Comparison of ENCODE assay signal across 23 cellular contexts in the genomic region with DNA sequence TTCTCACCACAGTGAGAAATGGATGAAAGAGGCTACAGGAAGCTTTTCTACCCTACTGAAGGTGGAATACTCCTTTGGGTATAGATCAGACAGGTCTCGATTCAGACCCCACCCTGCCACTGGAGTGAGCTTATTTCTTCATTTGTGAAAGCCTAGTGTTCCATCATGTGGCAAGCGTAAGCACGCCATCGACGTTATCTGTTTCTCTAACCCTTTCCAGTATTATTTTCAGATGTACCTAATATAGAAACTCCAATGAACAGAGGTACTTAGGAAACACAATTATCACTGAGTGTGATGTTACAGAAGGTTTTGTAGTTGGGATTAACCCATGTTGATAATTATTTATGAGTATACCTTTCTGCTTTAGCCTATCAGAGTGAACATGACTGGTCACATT. TPM values are rescaled to one million over a fixed set of nuclear protein-coding genes. Genes with fewer than 3 reads are reported as not detected.
DNase-seq lines count a peak whose midpoint lies in the region; ATAC-seq lines count a peak whose summit lies in the region.
"Had no signal": no experiment of that assay in that cellular context is flagged by ENCODE, and none has a peak within 500 bp of the region (broad histone marks: within the 10 kb centered on the region; RNA-seq: fewer than 3 reads in every experiment).

No MANE protein-coding gene starts in this region.

- ATAC-seq in stimulated activated naive CD8-positive, alpha-beta T cell treated with anti-CD3 and anti-CD28 coated beads, Interleukin-15, amount 100 ng/mL, for 72 hours, result no peak
- ATAC-seq in central memory CD8-positive, alpha-beta T cell (replicated peaks; ENCODE audit: extremely low read depth, poor library complexity, severe bottlenecking), result no peak
- ATAC-seq in left colon (peak; percentile 9), HG03039 (IDR thresholded peaks at IDR 0.05; ENCODE audit: unreplicated experiment) (no peak)
- ATAC-seq: GM12878, HCT116 had no signal

- no peak overlapping the region for H3K4me3 Mint-ChIP-seq in stimulated activated naive CD8-positive, alpha-beta T cell treated with anti-CD3 and anti-CD28 coated beads, Interleukin-15, Interleukin-2, amounts not matched to agents 100 ng/mL and 50 ng/mL, for 24 hours
- H3K4me3 Mint-ChIP-seq in stimulated activated naive CD8-positive, alpha-beta T cell treated with anti-CD3 and anti-CD28 coated beads, Interleukin-15, amount 100 ng/mL, for 72 hours, result peak overlapping the region in 1 of 2 donors; percentile 5
- H3K4me3 Mint-ChIP-seq in central memory CD8-positive, alpha-beta T cell, result no peak overlapping the region
- H3K4me3 Mint-ChIP-seq: B cell; CD4-positive, CD25-positive, alpha-beta regulatory T cell had no signal

- H3K9me3 Mint-ChIP-seq in stimulated activated naive CD8-positive, alpha-beta T cell treated with anti-CD3 and anti-CD28 coated beads, Interleukin-15, Interleukin-2, amounts not matched to agents 100 ng/mL and 50 ng/mL, for 24 hours, result no peaks in the 10 kb centered on the region
- no peaks in the 10 kb centered on the region for H3K9me3 Mint-ChIP-seq in stimulated activated naive CD8-positive, alpha-beta T cell treated with anti-CD3 and anti-CD28 coated beads, Interleukin-15, amount 100 ng/mL, for 72 hours
- no peaks in the 10 kb centered on the region for H3K9me3 Mint-ChIP-seq in central memory CD8-positive, alpha-beta T cell
- H3K9me3 Mint-ChIP-seq: CD4-positive, CD25-positive, alpha-beta regulatory T cell had no signal

- H3K36me3 Mint-ChIP-seq in stimulated activated naive CD8-positive, alpha-beta T cell treated with anti-CD3 and anti-CD28 coated beads, Interleukin-15, Interleukin-2, amounts not matched to agents 100 ng/mL and 50 ng/mL, for 24 hours (ENCODE audit: low read depth), result peaks cover 50% of the 10 kb centered on the region
- peaks cover 68% of the 10 kb centered on the region for H3K36me3 Mint-ChIP-seq in central memory CD8-positive, alpha-beta T cell (ENCODE audit: insufficient read depth)

- intact Hi-C loops in left colon (cut with DNase I, micrococcal nuclease), result no loop called here

- no peaks in the 10 kb centered on the region for H3K27me3 Mint-ChIP-seq in stimulated activated naive CD8-positive, alpha-beta T cell treated with anti-CD3 and anti-CD28 coated beads, Interleukin-15, Interleukin-2, amounts not matched to agents 100 ng/mL and 50 ng/mL, for 24 hours
- no peaks in the 10 kb centered on the region for H3K27me3 Mint-ChIP-seq in stimulated activated naive CD8-positive, alpha-beta T cell treated with anti-CD3 and anti-CD28 coated beads, Interleukin-15, amount 100 ng/mL, for 72 hours
- no peaks in the 10 kb centered on the region for H3K27me3 Mint-ChIP-seq in central memory CD8-positive, alpha-beta T cell
- H3K27me3 Mint-ChIP-seq: B cell; CD4-positive, CD25-positive, alpha-beta regulatory T cell had no signal

- H3K4me1 Mint-ChIP-seq in stimulated activated naive CD8-positive, alpha-beta T cell treated with anti-CD3 and anti-CD28 coated beads, Interleukin-15, Interleukin-2, amounts not matched to agents 100 ng/mL and 50 ng/mL, for 24 hours (ENCODE audit: low read depth), result peaks cover 4% of the 10 kb centered on the region
- peaks cover 8% of the 10 kb centered on the region for H3K4me1 Mint-ChIP-seq in stimulated activated naive CD8-positive, alpha-beta T cell treated with anti-CD3 and anti-CD28 coated beads, Interleukin-15, amount 100 ng/mL, for 72 hours
- H3K4me1 Mint-ChIP-seq in central memory CD8-positive, alpha-beta T cell, result peaks cover 20% of the 10 kb centered on the region

- peak overlapping the region; percentile 8 for H3K27ac Mint-ChIP-seq in stimulated activated naive CD8-positive, alpha-beta T cell treated with anti-CD3 and anti-CD28 coated beads, Interleukin-15, Interleukin-2, amounts not matched to agents 100 ng/mL and 50 ng/mL, for 24 hours
- H3K27ac Mint-ChIP-seq in stimulated activated naive CD8-positive, alpha-beta T cell treated with anti-CD3 and anti-CD28 coated beads, Interleukin-15, amount 100 ng/mL, for 72 hours, result no peak overlapping the region
- H3K27ac Mint-ChIP-seq in central memory CD8-positive, alpha-beta T cell (ENCODE audit: low read depth), result peak overlapping the region; percentile 84
- H3K27ac Mint-ChIP-seq: B cell; CD4-positive, CD25-positive, alpha-beta regulatory T cell had no signal

- DNase-seq in stimulated activated naive CD8-positive, alpha-beta T cell treated with anti-CD3 and anti-CD28 coated beads, Interleukin-15, amount 100 ng/mL, for 72 hours, result no peak
- no peak for DNase-seq in central memory CD8-positive, alpha-beta T cell (ENCODE audit: low spot score in 2 of 2)
- DNase-seq in left colon, result no peak
- DNase-seq in AML-193 (lab: John Stamatoyannopoulos, UW), result no peak
- DNase-seq in T1000 (lab: John Stamatoyannopoulos, UW), result no peak
- no peak for DNase-seq in SIG-M5 treated with dmso at 0.1 percent for 504 hours (lab: John Stamatoyannopoulos, UW; ENCODE audit: unreplicated experiment)
- DNase-seq: ACHN; Calu3; CD4-positive, CD25-positive, alpha-beta regulatory T cell; DMS79; GM23248; KG1; NCI-H1417 treated with DMSO at 0.1 percent for 48 hours; NCI-H1930; NCI-H2171; NCI-H446; NCI-H69; SIG-M5 had no signal

RNA-seq across cellular contexts. Expression of a gene that starts 12.4 kb away (rescaled TPM):
- total RNA-seq in left colon, result 100 to 1,000 TPM; 186 to 205 TPM

RNA-seq across cellular contexts. Expression of a gene that starts 44.5 kb away (rescaled TPM):
- total RNA-seq in left colon, result 10 to 100 TPM; 86.7 to 95.7 TPM

Comparison
In these comparisons a context has a peak if more than half of its experiments do, and no peak if none do; other contexts are left out.
1. H3K27ac Mint-ChIP-seq: peak in stimulated activated naive CD8-positive, alpha-beta T cell treated with anti-CD3 and anti-CD28 coated beads, Interleukin-15, Interleukin-2, amounts not matched to agents 100 ng/mL and 50 ng/mL, for 24 hours (single experiment) and central memory CD8-positive, alpha-beta T cell (single experiment); none in stimulated activated naive CD8-positive, alpha-beta T cell treated with anti-CD3 and anti-CD28 coated beads, Interleukin-15, amount 100 ng/mL, for 72 hours (0 of 2).